Comparison of ENCODE assay signal across 8 cellular contexts in the genomic region with DNA sequence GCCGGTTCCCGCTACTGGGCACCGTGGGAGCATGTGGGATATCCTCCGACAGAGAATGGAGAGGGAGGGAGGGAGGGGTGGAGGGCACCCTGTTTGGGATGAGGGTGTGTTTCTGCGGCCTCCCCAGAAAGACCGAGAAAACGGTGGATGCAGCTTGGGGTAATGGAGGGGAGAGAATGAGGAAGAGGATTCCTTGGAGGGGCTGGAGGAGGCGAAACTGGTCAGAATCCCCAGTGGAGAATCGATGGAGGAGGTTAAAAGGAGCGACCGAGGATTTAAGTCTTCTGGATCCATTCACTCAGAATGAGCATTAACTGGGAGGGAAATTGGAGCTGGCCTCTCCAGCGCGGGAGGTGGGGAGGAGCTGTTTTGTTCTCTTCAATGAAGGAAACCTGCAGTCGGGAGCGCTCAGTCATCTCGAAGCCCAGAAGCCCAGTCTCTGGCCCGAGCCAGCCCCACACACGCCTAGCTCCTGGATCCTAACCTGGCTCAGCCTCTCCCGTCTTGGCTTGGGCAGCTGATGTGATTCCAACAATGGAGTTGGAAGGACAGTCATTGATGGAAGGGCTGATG. TPM values are rescaled to one million over a fixed set of nuclear protein-coding genes. Genes with fewer than 3 reads are reported as not detected.
DNase-seq lines count a peak whose midpoint lies in the region; ATAC-seq and TF ChIP-seq lines count a peak whose summit lies in the region.

No MANE protein-coding gene starts in this region.

- no peaks in the 10 kb centered on the region for H3K27me3 Mint-ChIP-seq in activated B cell treated with CpG ODN at 0.5 μM for 24 hours

- no peaks in the 10 kb centered on the region for H3K9me3 Mint-ChIP-seq in activated B cell treated with CpG ODN at 0.5 μM for 24 hours

- peak overlapping the region; percentile 48 to 87 (median 81) for H3K27ac ChIP-seq in gastroesophageal sphincter
- H3K27ac ChIP-seq in osteoblast (ENCODE audit: low read depth, low read length), result no peak overlapping the region

- intact Hi-C loops in activated B cell treated with CpG ODN at 0.5 μM for 24 hours (cut with micrococcal nuclease), result no loop called here

- CTCF ChIA-PET in HEK293T (lab: Yijun Ruan, JAX), result interaction anchor here (0.6 to 2.2 kb wide), 9 partner anchors 14 to 84 kb away, joined by 3 to 27 read pairs (median 4); a partner anchor contains a TSS
- CTCF ChIA-PET in activated B cell treated with CpG ODN at 0.5 μM for 24 hours (lab: Charles Lee), result interaction anchor here (1.9 to 3.7 kb wide), 3 partner anchors 16 to 84 kb away, joined by 4 to 33 read pairs (median 10); a partner anchor contains a TSS

- no peak for TF ChIP-seq POLR2A in gastroesophageal sphincter (IDR thresholded peaks at IDR 0.05)

- no peak for TF ChIP-seq CTCF in AG10803 (conservative IDR thresholded peaks at IDR 0.05; ENCODE audit: low read length)
- TF ChIP-seq CTCF in activated B cell treated with CpG ODN at 0.5 μM for 24 hours (IDR thresholded peaks at IDR 0.05), result no peak
- no peak for TF ChIP-seq CTCF in gastroesophageal sphincter (IDR thresholded peaks at IDR 0.05)
- TF ChIP-seq CTCF in osteoblast (IDR thresholded peaks at IDR 0.05; ENCODE audit: extremely low read depth, low read depth, low read length), result no peak

- DNase-seq in AG10803 (ENCODE audit: low read depth) (no peak), HEK293T (ENCODE audit: extremely low spot score) (peak; percentile 26), activated B cell treated with CpG ODN at 0.5 μM for 24 hours (no peak), osteoblast (ENCODE audit: insufficient read length, low spot score, missing footprints) (no peak), inferior parietal cortex (ENCODE audit: extremely low spot score) (no peak)
- DNase-seq in stimulated activated naive CD4-positive, alpha-beta T cell treated with Interleukin-2 at 50 U/mL for 16 hours (lab: John Stamatoyannopoulos, UW), result no peak

- ATAC-seq in activated B cell treated with CpG ODN at 0.5 μM for 24 hours (ENCODE audit: low read depth), result no peak
- ATAC-seq in gastroesophageal sphincter, result no peak
- no peak for ATAC-seq in HG03439 (IDR thresholded peaks at IDR 0.05; ENCODE audit: unreplicated experiment)

- POLR2A ChIA-PET in HEK293T (lab: Yijun Ruan, JAX), result interaction anchor here (0.7 to 4.8 kb wide), 12 partner anchors 9 to 78 kb away, joined by 3 to 21 read pairs (median 4); a partner anchor contains a TSS
- POLR2A ChIA-PET in activated B cell treated with CpG ODN at 0.5 μM for 24 hours (lab: Charles Lee), result interaction anchor here (1.8 to 3.0 kb wide), 2 partner anchors 20 to 54 kb away, joined by 7 to 31 read pairs; a partner anchor contains a TSS

- no peaks in the 10 kb centered on the region for H4K20me1 ChIP-seq in osteoblast (ENCODE audit: insufficient read depth, low read length)

- H3K4me3 ChIP-seq in AG10803 (ENCODE audit: low read length) (peak overlapping the region; percentile 72), gastroesophageal sphincter (peak overlapping the region; percentile 48 to 62), osteoblast (ENCODE audit: insufficient read depth, low read length) (peak overlapping the region; percentile 81)

- 2 to 10% methylated on average over 13 to 19 of the region's 19 CpGs for WGBS in gastroesophageal sphincter (ENCODE audit: low coverage in 1 of 2), 2 donors

- TF ChIP-seq EP300 in gastroesophageal sphincter (IDR thresholded peaks at IDR 0.05), result no peak

- H3K4me2 ChIP-seq in osteoblast (ENCODE audit: insufficient read depth, low read length), result peak overlapping the region; percentile 96

- H3K4me3 Mint-ChIP-seq in activated B cell treated with CpG ODN at 0.5 μM for 24 hours, result peak overlapping the region; percentile 88

- H3K36me3 Mint-ChIP-seq in activated B cell treated with CpG ODN at 0.5 μM for 24 hours (ENCODE audit: low read depth), result no peaks in the 10 kb centered on the region

- H3K36me3 ChIP-seq in gastroesophageal sphincter, result no peaks in the 10 kb centered on the region
- H3K36me3 ChIP-seq in osteoblast (ENCODE audit: insufficient read depth, low read length), result no peaks in the 10 kb centered on the region

- H2AFZ ChIP-seq in osteoblast (ENCODE audit: low read length), result peak overlapping the region; percentile 93

- H3K4me1 Mint-ChIP-seq in activated B cell treated with CpG ODN at 0.5 μM for 24 hours, result peaks cover 25% of the 10 kb centered on the region

- H3K4me1 ChIP-seq in gastroesophageal sphincter (peaks cover 0 to 47% (median 0%) of the 10 kb centered on the region in 3 donors), osteoblast (ENCODE audit: insufficient read depth, low read length) (peaks cover 21% of the 10 kb centered on the region)

- H3K27me3 ChIP-seq in gastroesophageal sphincter, result no peaks in the 10 kb centered on the region
- H3K27me3 ChIP-seq in osteoblast (ENCODE audit: insufficient read depth, low read length), result no peaks in the 10 kb centered on the region

- no peaks in the 10 kb centered on the region for H3K9me3 ChIP-seq in gastroesophageal sphincter
- H3K9me3 ChIP-seq in osteoblast (ENCODE audit: low read depth, low read length), result no peaks in the 10 kb centered on the region

- H3K79me2 ChIP-seq in osteoblast (ENCODE audit: insufficient read depth, low read length), result no peaks in the 10 kb centered on the region

- no peak overlapping the region for H3K27ac Mint-ChIP-seq in activated B cell treated with CpG ODN at 0.5 μM for 24 hours

TF ChIP-seq in HEK293T, 16 proteins besides CTCF, POLR2A, EP300 and RAD21:
- TF ChIP-seq FOXA1 (IDR thresholded peaks at IDR 0.05) (no peak), BHLHE40 (IDR thresholded peaks at IDR 0.05; ENCODE audit: borderline replicate concordance) (no peak), FOXM1 (IDR thresholded peaks at IDR 0.05; ENCODE audit: borderline replicate concordance) (no peak), SP1 (IDR thresholded peaks at IDR 0.05) (no peak), NFRKB (IDR thresholded peaks at IDR 0.05) (no peak), CTBP1 (IDR thresholded peaks at IDR 0.05; ENCODE audit: borderline replicate concordance) (no peak), HDGF (IDR thresholded peaks at IDR 0.05; ENCODE audit: borderline replicate concordance) (no peak), ELF4 (IDR thresholded peaks at IDR 0.05) (no peak), TARDBP (IDR thresholded peaks at IDR 0.05) (no peak), ZNF384 (IDR thresholded peaks at IDR 0.05) (no peak), SUZ12 (IDR thresholded peaks at IDR 0.05) (no peak), L3MBTL2 (conservative IDR thresholded peaks at IDR 0.05) (no peak; the same call in 1 of the 2 replicates), ARNT (IDR thresholded peaks at IDR 0.05) (no peak), FOXK2 (IDR thresholded peaks at IDR 0.05) (no peak), LEF1 (IDR thresholded peaks at IDR 0.05; ENCODE audit: borderline replicate concordance) (no peak)
- TF ChIP-seq, protein P1, sequence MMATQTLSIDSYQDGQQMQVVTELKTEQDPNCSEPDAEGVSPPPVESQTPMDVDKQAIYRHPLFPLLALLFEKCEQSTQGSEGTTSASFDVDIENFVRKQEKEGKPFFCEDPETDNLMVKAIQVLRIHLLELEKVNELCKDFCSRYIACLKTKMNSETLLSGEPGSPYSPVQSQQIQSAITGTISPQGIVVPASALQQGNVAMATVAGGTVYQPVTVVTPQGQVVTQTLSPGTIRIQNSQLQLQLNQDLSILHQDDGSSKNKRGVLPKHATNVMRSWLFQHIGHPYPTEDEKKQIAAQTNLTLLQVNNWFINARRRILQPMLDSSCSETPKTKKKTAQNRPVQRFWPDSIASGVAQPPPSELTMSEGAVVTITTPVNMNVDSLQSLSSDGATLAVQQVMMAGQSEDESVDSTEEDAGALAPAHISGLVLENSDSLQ (IDR thresholded peaks at IDR 0.05), result no peak

RNA-seq across cellular contexts. Expression of a gene that starts 0.6 kb away (rescaled TPM):
- total RNA-seq in activated B cell treated with CpG ODN at 0.5 μM for 24 hours (0.40 and 0.46 TPM in 2 replicates), gastroesophageal sphincter (10 to 100 TPM in 3 of 4 donors, 1 to 10 TPM in 1; 5.7 to 24.7 (median 14.9) TPM), osteoblast (11.2 and 13.3 TPM in 2 replicates)

RNA-seq across cellular contexts. Expression of a gene that starts 20.2 kb away (rescaled TPM):
- total RNA-seq in activated B cell treated with CpG ODN at 0.5 μM for 24 hours (21.9 and 26.4 TPM in 2 replicates), gastroesophageal sphincter (10 to 100 TPM; 20.5 to 31.9 (median 27.7) TPM), osteoblast (15.3 and 16.3 TPM in 2 replicates)

RNA-seq across cellular contexts. Expression of a gene that starts 54.1 kb away (rescaled TPM):
- 76.3 and 78.9 TPM in 2 replicates for total RNA-seq in activated B cell treated with CpG ODN at 0.5 μM for 24 hours
- total RNA-seq in gastroesophageal sphincter, result 10 to 100 TPM; 77.0 to 98.5 (median 90.4) TPM
- 64.1 and 66.6 TPM in 2 replicates for total RNA-seq in osteoblast
